30 cellular contexts compared by ENCODE assay signal in genomic region chr6:85749236-85749635, GRCh38.
"Had no signal": no experiment of that assay in that cellular context is flagged by ENCODE, and none has a peak within 500 bp of the region (broad histone marks: within the 10 kb centered on the region; RNA-seq: fewer than 3 reads in every experiment).

No MANE protein-coding gene starts in this region.

- H3K9me3 ChIP-seq: neutrophil, pancreas, prostate gland, right atrium auricular region, right lobe of liver, sigmoid colon, spleen, suprapubic skin, thoracic aorta, tibial artery, transverse colon, upper lobe of right lung, uterus had no signal

- H3K27me3 ChIP-seq: neutrophil, pancreas, right atrium auricular region, right lobe of liver, sigmoid colon, suprapubic skin, tibial artery, transverse colon, upper lobe of right lung, uterus had no signal

- H3K36me3 ChIP-seq: neutrophil, pancreas, prostate gland, right atrium auricular region, right lobe of liver, sigmoid colon, spleen, suprapubic skin, thoracic aorta, tibial artery, transverse colon, upper lobe of right lung, uterus had no signal

- ATAC-seq: naive thymus-derived CD8-positive, alpha-beta T cell; natural killer cell treated with Interleukin-12 subunit alpha and Interleukin-12 subunit beta and Interleukin-15 and Interleukin-18, amount 100 ng/mL, for 72 hours; pancreas; right lobe of liver; stimulated activated memory B cell treated with anti-CD40 and anti-IgM and Interleukin-4, amounts not matched to agents 10 μg/mL and 1 μg/mL and 100 μg/mL, for 72 hours; stimulated activated naive CD8-positive, alpha-beta T cell treated with anti-CD3 and anti-CD28 coated beads, Interleukin-15, amount 100 ng/mL, for 72 hours; stimulated activated naive CD8-positive, alpha-beta T cell treated with anti-CD3 and anti-CD28 coated beads, Interleukin-15, Interleukin-2, amounts not matched to agents 100 U/mL and 50 U/mL, for 24 hours; upper lobe of right lung had no signal

- DNase-seq: naive B cell; naive thymus-derived CD8-positive, alpha-beta T cell; nephron progenitor cell; nucleus accumbens; pancreas; retina; right lobe of liver; sigmoid colon; spleen; stimulated activated CD4-positive, alpha-beta T cell treated with anti-CD3 and anti-CD28 coated beads, Interleukin-12 subunit alpha, Interleukin-12 subunit beta, amount 100 ng/mL, for 4 hours; stimulated activated CD4-positive, alpha-beta T cell treated with anti-CD3 and anti-CD28 coated beads, Interleukin-1b, Interleukin-23, amount 100 ng/mL, for 48 hours; stimulated activated CD4-positive, alpha-beta T cell treated with anti-CD3 and anti-CD28 coated beads, Interleukin-4, amount 100 ng/mL, for 1 hour; stimulated activated CD4-positive, alpha-beta T cell treated with anti-CD3 and anti-CD28 coated beads, Interleukin-4, amount 100 ng/mL, for 4 hours; stimulated activated CD8-positive, alpha-beta memory T cell treated with anti-CD3 and anti-CD28 coated beads, Interleukin-4, amount 100 ng/mL, for 48 hours; stimulated activated naive CD4-positive, alpha-beta T cell; stimulated activated naive CD8-positive, alpha-beta T cell treated with anti-CD3 and anti-CD28 coated beads, Interleukin-15, amount 100 ng/mL, for 72 hours; stimulated activated naive CD8-positive, alpha-beta T cell treated with anti-CD3 and anti-CD28 coated beads, Interleukin-15, Interleukin-2, amounts not matched to agents 100 U/mL and 50 U/mL, for 24 hours; substantia nigra; tibial artery; transverse colon; upper lobe of right lung; uterus had no signal

- H3K4me3 ChIP-seq: pancreas, prostate gland, right atrium auricular region, right lobe of liver, sigmoid colon, smooth muscle cell, spleen, suprapubic skin, thoracic aorta, tibial artery, transverse colon, upper lobe of right lung, uterus had no signal

- H3K27ac ChIP-seq: neutrophil, pancreas, prostate gland, right atrium auricular region, right lobe of liver, sigmoid colon, spleen, suprapubic skin, thoracic aorta, tibial artery, transverse colon, upper lobe of right lung, uterus had no signal

- H3K4me1 ChIP-seq: pancreas, prostate gland, right atrium auricular region, right lobe of liver, sigmoid colon, spleen, suprapubic skin, upper lobe of right lung, uterus had no signal
